14 cellular contexts compared by ENCODE assay signal in genomic region chr3:9347887-9348286, GRCh38. TPM values are rescaled to one million over a fixed set of nuclear protein-coding genes. Genes with fewer than 3 reads are reported as not detected.
DNase-seq lines count a peak whose midpoint lies in the region; ATAC-seq and TF ChIP-seq lines count a peak whose summit lies in the region.
"Had no signal": no experiment of that assay in that cellular context is flagged by ENCODE, and none has a peak within 500 bp of the region (broad histone marks: within the 10 kb centered on the region; RNA-seq: fewer than 3 reads in every experiment).

No MANE protein-coding gene starts in this region.

- H3K27me3 ChIP-seq in brain microvascular endothelial cell (replicated peaks) (no peaks in the 10 kb centered on the region), layer of hippocampus (ENCODE audit: control insufficient read depth, insufficient read depth, low read length) (no peaks in the 10 kb centered on the region)
- H3K27me3 ChIP-seq: hepatocyte, neural progenitor cell, tibial nerve had no signal

- peak; percentile 59 to 91 for ATAC-seq in activated naive CD4-positive, alpha-beta T cell treated with anti-CD3 and anti-CD28 coated beads, Interleukin-2, amount 50 U/mL, for 72 hours

- H3K4me1 Mint-ChIP-seq in type B pancreatic cell (ENCODE audit: unreplicated experiment), result peaks cover 41% of the 10 kb centered on the region

- no peak for DNase-seq in activated naive CD4-positive, alpha-beta T cell treated with anti-CD3 and anti-CD28 coated beads, Interleukin-2, amount 50 U/mL, for 72 hours (ENCODE audit: low spot score in 2 of 2)
- DNase-seq in activated naive CD4-positive, alpha-beta T cell treated with anti-CD3 and anti-CD28 coated beads, Interleukin-2, amount 50 U/mL, for 16 hours, result no peak
- no peak for DNase-seq in brain microvascular endothelial cell
- no peak for DNase-seq in type B pancreatic cell (ENCODE audit: extremely low spot score, unreplicated experiment)
- no peak for DNase-seq in NK-92 (lab: John Stamatoyannopoulos, UW; ENCODE audit: unreplicated experiment)
- DNase-seq in HPDE6-E6E7 (ENCODE audit: extremely low spot score), result no peak
- DNase-seq in NCI-H526 (lab: John Stamatoyannopoulos, UW), result no peak
- DNase-seq: activated effector memory CD4-positive, alpha-beta T cell treated with Interleukin-2 at 50 U/mL for 16 hours; DMS 273 treated with DMSO at 0.1 percent for 48 hours; NCI-H2171 treated with DMSO at 0.1 percent for 48 hours had no signal

- no peak overlapping the region for H3K27ac Mint-ChIP-seq in activated naive CD4-positive, alpha-beta T cell treated with anti-CD3 and anti-CD28 coated beads, Interleukin-2, amount 50 U/mL, for 72 hours
- peak overlapping the region; percentile 32 for H3K27ac Mint-ChIP-seq in type B pancreatic cell

- no peaks in the 10 kb centered on the region for H3K36me3 Mint-ChIP-seq in activated naive CD4-positive, alpha-beta T cell treated with anti-CD3 and anti-CD28 coated beads, Interleukin-2, amount 50 U/mL, for 72 hours
- peaks cover 2% of the 10 kb centered on the region for H3K36me3 Mint-ChIP-seq in type B pancreatic cell

- H3K4me3 ChIP-seq in brain microvascular endothelial cell (ENCODE audit: low read depth, low read length), result no peak overlapping the region
- H3K4me3 ChIP-seq: hepatocyte, neural progenitor cell, tibial nerve had no signal

- TF ChIP-seq CTCF in brain microvascular endothelial cell (IDR thresholded peaks at IDR 0.05; ENCODE audit: low read depth, low read length, missing control alignments), result no peak
- TF ChIP-seq CTCF in type B pancreatic cell (conservative IDR thresholded peaks at IDR 0.05), result no peak

- in situ Hi-C loops in brain microvascular endothelial cell (cut with HindIII; ENCODE audit: low pct_ligation_motif_present, low sequenced_read_pairs), result no loop called here

- no peaks in the 10 kb centered on the region for H3K27me3 Mint-ChIP-seq in type B pancreatic cell

- no peaks in the 10 kb centered on the region for H3K36me3 ChIP-seq in brain microvascular endothelial cell (replicated peaks)
- H3K36me3 ChIP-seq: neural progenitor cell had no signal

- H3K4me3 Mint-ChIP-seq in type B pancreatic cell, result no peak overlapping the region
- H3K4me3 Mint-ChIP-seq: neural progenitor cell had no signal

- H3K27ac ChIP-seq in brain microvascular endothelial cell (peak overlapping the region; percentile 24), layer of hippocampus (ENCODE audit: low read depth, low read length) (peak overlapping the region; percentile 58)
- H3K27ac ChIP-seq: hepatocyte, neural progenitor cell, tibial nerve had no signal

- no peaks in the 10 kb centered on the region for H3K9me3 Mint-ChIP-seq in activated naive CD4-positive, alpha-beta T cell treated with anti-CD3 and anti-CD28 coated beads, Interleukin-2, amount 50 U/mL, for 72 hours
- peaks cover 5% of the 10 kb centered on the region for H3K9me3 Mint-ChIP-seq in type B pancreatic cell
- H3K9me3 Mint-ChIP-seq: neural progenitor cell had no signal

RNA-seq across cellular contexts. Expression of gene THUMPD3, which starts 15.0 kb away (rescaled TPM):
- 10 to 100 TPM; 61.6 to 62.0 TPM for total RNA-seq in activated naive CD4-positive, alpha-beta T cell treated with anti-CD3 and anti-CD28 coated beads, Interleukin-2, amount 50 U/mL, for 72 hours
- total RNA-seq in type B pancreatic cell (ENCODE audit: low replicate concordance), result 56.8 and 59.2 TPM in 2 replicates

RNA-seq across cellular contexts. Expression of gene SETD5, which starts 49.5 kb away (rescaled TPM):
- total RNA-seq in activated naive CD4-positive, alpha-beta T cell treated with anti-CD3 and anti-CD28 coated beads, Interleukin-2, amount 50 U/mL, for 72 hours, result 100 to 1,000 TPM; 158 to 170 TPM
- total RNA-seq in type B pancreatic cell (ENCODE audit: low replicate concordance), result 153 and 192 TPM in 2 replicates
